Comparison of ENCODE assay signal across 14 cellular contexts in genomic region chr10:58019863-58020537, GRCh38.
"Had no signal": no experiment of that assay in that cellular context is flagged by ENCODE, and none has a peak within 500 bp of the region (broad histone marks: within the 10 kb centered on the region; RNA-seq: fewer than 3 reads in every experiment).

No MANE protein-coding gene starts in this region.

- H3K4me1 ChIP-seq: esophagus squamous epithelium, tibial nerve, vagina had no signal

- ATAC-seq: activated CD8-positive, alpha-beta T cell treated with anti-CD3 and anti-CD28 coated beads for 36 hours; naive thymus-derived CD4-positive, alpha-beta T cell; right cardiac atrium had no signal

- H3K9me3 ChIP-seq: tibial nerve, vagina had no signal

- H3K36me3 ChIP-seq: cardiac muscle cell, esophagus squamous epithelium, tibial nerve, vagina had no signal

- H3K27me3 ChIP-seq: cardiac muscle cell, esophagus squamous epithelium, tibial nerve, vagina had no signal

- DNase-seq: activated CD4-positive, alpha-beta T cell treated with anti-CD3 and anti-CD28 coated beads for 4 hours; activated CD8-positive, alpha-beta memory T cell treated with anti-CD3 and anti-CD28 coated beads, Interleukin-2, amount 50 U/mL, for 48 hours; activated CD8-positive, alpha-beta T cell treated with anti-CD3 and anti-CD28 coated beads for 36 hours; esophagus squamous epithelium; foreskin fibroblast; glutamatergic neuron; naive thymus-derived CD4-positive, alpha-beta T cell; posterior cingulate gyrus; right cardiac atrium had no signal

- H3K27ac ChIP-seq: cardiac muscle cell, esophagus squamous epithelium, tibial nerve, vagina had no signal

- H3K4me3 ChIP-seq: cardiac muscle cell, esophagus squamous epithelium, lung, smooth muscle cell, tibial nerve, vagina had no signal
